ENCODE assay signal across 1 cellular context in the genomic region with DNA sequence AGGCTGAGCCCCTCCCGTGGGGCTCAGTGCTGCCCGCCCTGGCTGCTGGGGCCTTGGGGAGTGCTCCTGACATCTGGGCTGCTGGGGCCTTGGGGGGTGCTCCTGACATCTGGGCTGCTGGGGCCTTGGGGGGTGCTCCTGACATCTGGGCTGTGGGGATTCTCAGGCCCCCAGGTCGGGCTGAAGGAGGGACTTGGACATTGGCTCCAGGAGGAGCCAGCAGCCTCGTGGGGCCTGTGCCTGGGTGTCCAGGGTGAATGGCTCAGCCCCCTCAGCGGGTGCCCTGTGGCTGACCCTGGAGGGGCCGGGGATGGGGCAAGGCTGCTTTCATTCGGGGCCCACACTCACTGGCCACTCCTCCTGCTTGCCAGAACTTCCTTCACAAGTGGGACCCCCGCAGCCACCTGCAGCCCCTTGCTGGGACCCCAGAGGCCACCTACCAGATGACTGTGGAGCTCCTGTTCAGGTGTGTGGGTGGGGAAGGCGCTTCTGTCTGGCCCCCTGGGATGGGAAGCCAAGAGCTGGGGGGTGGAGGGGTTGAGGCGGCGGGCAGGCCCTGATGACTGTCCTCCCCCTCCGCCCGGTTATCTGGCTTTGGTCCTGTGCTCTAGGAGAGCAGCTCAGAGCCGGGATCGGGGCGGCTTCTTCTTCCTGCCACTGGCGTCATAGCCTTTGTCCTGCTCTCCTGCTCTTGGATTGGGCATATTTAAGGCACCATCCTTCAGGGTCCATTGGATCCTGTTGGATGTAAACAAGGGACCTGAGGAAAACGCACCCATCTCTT.
TF ChIP-seq lines count a peak whose summit lies in the region.

No MANE protein-coding gene starts in this region.

TF ChIP-seq in HEK293, 187 proteins besides CTCF, POLR2A, EP300 and RAD21 (continued from another document):
- TF ChIP-seq ZNF311 (tag by site-specific recombination; IDR thresholded peaks at IDR 0.05; ENCODE audit: borderline replicate concordance), result no peak
